ENCODE assay signal across 2 cellular contexts in genomic region chr17:18978050-18978449, GRCh38.
TF ChIP-seq lines count a peak whose summit lies in the region.

No MANE protein-coding gene starts in this region.

TF ChIP-seq in HepG2, 621 proteins besides CTCF, POLR2A, EP300 and RAD21:
- TF ChIP-seq AGO2 (optimal IDR thresholded peaks at IDR 0.05; ENCODE audit: low read depth, low read length) (peak; percentile 20), SATB2 (CRISPR knock-in tag; IDR thresholded peaks at IDR 0.05) (no peak)

TF ChIP-seq in endothelial cell of umbilical vein, 7 proteins besides CTCF, POLR2A, EP300 and RAD21:
- TF ChIP-seq MYC (IDR thresholded peaks at IDR 0.05; ENCODE audit: low read depth, low read length) = no peak
- no peak for TF ChIP-seq MAX (IDR thresholded peaks at IDR 0.05; ENCODE audit: insufficient read depth, insufficient read length)
- no peak for TF ChIP-seq JUN (IDR thresholded peaks at IDR 0.05; ENCODE audit: borderline replicate concordance, insufficient read depth, insufficient read length, low read depth)
- TF ChIP-seq FOS (IDR thresholded peaks at IDR 0.05; ENCODE audit: borderline replicate concordance, insufficient read depth, low read length) = no peak
TF ChIP-seq in endothelial cell of umbilical vein: peak in this region for 0.
